ENCODE assay signal across 21 cellular contexts in the genomic region with DNA sequence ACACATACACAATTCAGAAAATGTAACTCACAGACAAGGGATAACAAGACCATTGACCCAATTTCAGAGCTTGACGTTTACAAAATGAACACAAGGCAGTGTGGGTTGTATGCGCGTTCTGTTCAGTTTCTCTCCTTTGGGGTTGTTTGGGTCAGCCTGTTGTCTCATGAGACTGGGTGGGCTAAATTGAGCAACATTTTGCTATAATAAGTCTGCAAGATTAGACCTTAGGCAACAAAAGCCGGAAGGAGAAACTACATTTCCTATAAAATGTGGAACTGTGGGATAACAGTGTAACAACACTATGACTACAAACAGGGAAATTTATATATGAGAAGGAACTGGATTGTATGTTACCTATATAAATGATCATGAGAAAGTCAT. TPM values are rescaled to one million over a fixed set of nuclear protein-coding genes. Genes with fewer than 3 reads are reported as not detected.
DNase-seq lines count a peak whose midpoint lies in the region; ATAC-seq and TF ChIP-seq lines count a peak whose summit lies in the region.
"Had no signal": no experiment of that assay in that cellular context is flagged by ENCODE, and none has a peak within 500 bp of the region (broad histone marks: within the 10 kb centered on the region; RNA-seq: fewer than 3 reads in every experiment).

No MANE protein-coding gene starts in this region.

- H3K36me3 ChIP-seq in SJSA1 (no peaks in the 10 kb centered on the region), endodermal cell (ENCODE audit: control insufficient read depth, insufficient read depth, low read length) (no peaks in the 10 kb centered on the region)
- H3K36me3 ChIP-seq: adrenal gland, prostate gland had no signal

- intact Hi-C loops in left ventricle myocardium superior (cut with micrococcal nuclease), result no loop called here

- H3K27me3 Mint-ChIP-seq in mesothelial cell of epicardium (ENCODE audit: low read depth) (peaks cover 1% of the 10 kb centered on the region), endodermal cell (ENCODE audit: insufficient read depth) (peaks cover 2% of the 10 kb centered on the region)
- H3K27me3 Mint-ChIP-seq: memory B cell; naive thymus-derived CD8-positive, alpha-beta T cell had no signal

- TF ChIP-seq CTCF in mesothelial cell of epicardium (IDR thresholded peaks at IDR 0.05; ENCODE audit: unreplicated experiment), result no peak
- no peak for TF ChIP-seq CTCF in endodermal cell (conservative IDR thresholded peaks at IDR 0.05)

- H3K4me3 Mint-ChIP-seq in mesothelial cell of epicardium, result no peak overlapping the region
- H3K4me3 Mint-ChIP-seq in endodermal cell, result no peak overlapping the region
- H3K4me3 Mint-ChIP-seq: memory B cell; naive thymus-derived CD8-positive, alpha-beta T cell had no signal

- 95 to 100% methylated on average over 4 of the region's 4 CpGs for WGBS in endodermal cell (ENCODE audit: insufficient coverage in 1 of 2, insufficient read length in 1 of 2), 2 experiments

- H3K4me1 Mint-ChIP-seq in mesothelial cell of epicardium, result no peaks in the 10 kb centered on the region
- no peaks in the 10 kb centered on the region for H3K4me1 Mint-ChIP-seq in endodermal cell

- no peak overlapping the region for H3K9ac ChIP-seq in endodermal cell (ENCODE audit: extremely low read depth, low read length, poor library complexity, severe bottlenecking)

- H3K27ac Mint-ChIP-seq in mesothelial cell of epicardium (no peak overlapping the region), endodermal cell (no peak overlapping the region)
- H3K27ac Mint-ChIP-seq: memory B cell had no signal

- H3K9me3 ChIP-seq in SJSA1 (replicated peaks) (peaks cover 27% of the 10 kb centered on the region), endodermal cell (ENCODE audit: control insufficient read depth, low read length) (peaks cover 21% of the 10 kb centered on the region)
- H3K9me3 ChIP-seq: adrenal gland, prostate gland, testis had no signal

- DNase-seq in GF-D8 (lab: John Stamatoyannopoulos, UW) (peak; percentile 51), SJSA1 (ENCODE audit: low read depth in 1 of 2, low spot score in 2 of 2) (peak; percentile 62 to 71), left ventricle myocardium superior (no peak), pulmonary artery endothelial cell (ENCODE audit: low read depth, low spot score) (peak; percentile 67), mesothelial cell of epicardium (ENCODE audit: low spot score in 2 of 2, unreplicated experiment in 2 of 2) (no peak), NCI-H2171 (lab: John Stamatoyannopoulos, UW) (no peak), endodermal cell (no peak)
- DNase-seq: activated CD4-positive, alpha-beta T cell treated with anti-CD3 and anti-CD28 coated beads, Interleukin-2, amount 50 U/mL, for 1 hour; activated CD8-positive, alpha-beta memory T cell treated with anti-CD3 and anti-CD28 coated beads, Interleukin-2, amount 50 U/mL, for 48 hours; activated gamma-delta T cell; DMS79; HCEC 1CT; immature natural killer cell; naive thymus-derived CD8-positive, alpha-beta T cell; NCI-H146; SW 1271; testis had no signal

- ATAC-seq in left ventricle myocardium superior (peak; percentile 78), esophagus mucosa (no peak)
- ATAC-seq: naive thymus-derived CD8-positive, alpha-beta T cell had no signal

- H3K9me3 Mint-ChIP-seq in mesothelial cell of epicardium (peaks cover 10% of the 10 kb centered on the region), endodermal cell (peaks cover 31% of the 10 kb centered on the region)

- H3K27me3 ChIP-seq in SJSA1 (replicated peaks) (peaks cover 4% of the 10 kb centered on the region; the same call in 1 of the 2 replicates), endodermal cell (ENCODE audit: control insufficient read depth, insufficient read depth, low read length, poor library complexity, severe bottlenecking) (no peaks in the 10 kb centered on the region)
- H3K27me3 ChIP-seq: adrenal gland, testis had no signal

- H3K36me3 Mint-ChIP-seq in mesothelial cell of epicardium, result no peaks in the 10 kb centered on the region
- no peaks in the 10 kb centered on the region for H3K36me3 Mint-ChIP-seq in endodermal cell (ENCODE audit: low read depth)
- H3K36me3 Mint-ChIP-seq: memory B cell had no signal

- H3K4me3 ChIP-seq in SJSA1 (no peak overlapping the region), endodermal cell (ENCODE audit: low read length) (no peak overlapping the region)
- H3K4me3 ChIP-seq: adrenal gland, prostate gland, testis had no signal

- H3K27ac ChIP-seq in SJSA1, result no peak overlapping the region
- H3K27ac ChIP-seq in endodermal cell (ENCODE audit: low read depth, low read length), result no peak overlapping the region
- H3K27ac ChIP-seq: prostate gland, testis had no signal

- H3K4me1 ChIP-seq in SJSA1 (replicated peaks), result no peaks in the 10 kb centered on the region
- H3K4me1 ChIP-seq in endodermal cell (ENCODE audit: control insufficient read depth, insufficient read depth, low read length), result no peaks in the 10 kb centered on the region
- H3K4me1 ChIP-seq: adrenal gland, prostate gland, testis had no signal

RNA-seq across cellular contexts. Expression of a gene that starts 18.9 kb away (rescaled TPM):
- total RNA-seq in SJSA1 (2014; rRNA removed; shearing (Covaris generic)), result 537 and 538 TPM in 2 replicates
- total RNA-seq in left ventricle myocardium superior (42.0 TPM), pulmonary artery endothelial cell (87.8 and 90.6 TPM in 2 replicates), mesothelial cell of epicardium (95.5 to 96.4 TPM (median 96.2 TPM) in 3 replicates), esophagus mucosa (137 TPM), endodermal cell (100 to 1,000 TPM; 112 to 141 TPM)
- polyA plus RNA-seq in endodermal cell (2013, experiment 1 of 2), result 132 TPM
- polyA plus RNA-seq in endodermal cell (2013, experiment 2 of 2), result 110 TPM

RNA-seq across cellular contexts. Expression of a gene that starts 58.1 kb away (rescaled TPM):
- 0.18 and 0.34 TPM in 2 replicates for total RNA-seq in SJSA1 (2014; rRNA removed; shearing (Covaris generic))
- total RNA-seq in left ventricle myocardium superior (0.27 TPM), pulmonary artery endothelial cell (0.07 and 0.11 TPM in 2 replicates), mesothelial cell of epicardium (1.6 to 2.0 TPM (median 1.6 TPM) in 3 replicates), esophagus mucosa (0.28 TPM), endodermal cell (under 1 TPM; 0.31 to 0.49 TPM)
- polyA plus RNA-seq in endodermal cell (2013, experiment 1 of 2), result not detected
- 0.33 TPM for polyA plus RNA-seq in endodermal cell (2013, experiment 2 of 2)
- polyA plus RNA-seq: naive thymus-derived CD8-positive, alpha-beta T cell had no signal

Comparison
In these comparisons a context has a peak if more than half of its experiments do, and no peak if none do; other contexts are left out.
1. DNase-seq: peak in GF-D8 (single experiment), SJSA1 (2 of 2) and pulmonary artery endothelial cell (single experiment); none in left ventricle myocardium superior (single experiment), mesothelial cell of epicardium (0 of 2), NCI-H2171 (single experiment) and endodermal cell (single experiment).